ENCODE assay signal across 9 cellular contexts in genomic region chr9:3507395-3508077, GRCh38. TPM values are rescaled to one million over a fixed set of nuclear protein-coding genes. Genes with fewer than 3 reads are reported as not detected.
DNase-seq lines count a peak whose midpoint lies in the region; ATAC-seq and TF ChIP-seq lines count a peak whose summit lies in the region.
"Had no signal": no experiment of that assay in that cellular context is flagged by ENCODE, and none has a peak within 500 bp of the region (broad histone marks: within the 10 kb centered on the region; RNA-seq: fewer than 3 reads in every experiment).

No MANE protein-coding gene starts in this region.

- 71 to 79% methylated on average over 6 of the region's 6 CpGs for WGBS in transverse colon (ENCODE audit: low coverage in 1 of 2), 2 donors

- TF ChIP-seq CTCF in dorsolateral prefrontal cortex (IDR thresholded peaks at IDR 0.05 in 54 of 56, conservative IDR thresholded peaks at IDR 0.05 in 2 of 56; ENCODE audit: low read depth in 1 of 56, partially characterized antibody in 56 of 56) (no peak), transverse colon (IDR thresholded peaks at IDR 0.05) (no peak)

- no peaks in the 10 kb centered on the region for H3K9me3 ChIP-seq in CD8-positive, alpha-beta memory T cell (ENCODE audit: low read length)
- H3K9me3 ChIP-seq in transverse colon: no peaks in the 10 kb centered on the region

- intact Hi-C loops in dorsolateral prefrontal cortex (cut with DNase I) (no loop called here), left colon (cut with DNase I, micrococcal nuclease) (no loop called here), transverse colon (cut with DNase I; ENCODE audit: low total_unique reads) (no loop called here)

- ATAC-seq in GM19438 (IDR thresholded peaks at IDR 0.05; ENCODE audit: low read depth, unreplicated experiment) (peak; percentile 63), HG03460 (IDR thresholded peaks at IDR 0.05; ENCODE audit: unreplicated experiment) (peak; percentile 53), left colon (no peak)

- H3K36me3 Mint-ChIP-seq in CD8-positive, alpha-beta memory T cell: peaks cover 0 to 6% (median 0%) of the 10 kb centered on the region in 3 donors

- no peak for TF ChIP-seq POLR2A in transverse colon (IDR thresholded peaks at IDR 0.05)

- peak overlapping the region in 4 of 8 donors; percentile 8 to 61 (median 20) for H3K27ac Mint-ChIP-seq in CD8-positive, alpha-beta memory T cell
- H3K27ac Mint-ChIP-seq: activated T-helper 2 cell treated with anti-CD3 and anti-CD28 coated beads, Interferon-gamma antibody, Interleukin-2, Interleukin-4, amounts not matched to agents 10 μg/mL and 5 μg/mL and 100 μg/mL, durations not matched to agents 14 hours and 24 hours and 36 hours had no signal

- no peaks in the 10 kb centered on the region for H3K27me3 Mint-ChIP-seq in CD8-positive, alpha-beta memory T cell

- no peak for DNase-seq in CD8-positive, alpha-beta memory T cell
- DNase-seq in dorsolateral prefrontal cortex: no peak
- no peak for DNase-seq in left colon
- DNase-seq in transverse colon: no peak
- no peak for DNase-seq in DMS153 (lab: John Stamatoyannopoulos, UW)
- DNase-seq in UCSD-AML1 (lab: John Stamatoyannopoulos, UW; ENCODE audit: unreplicated experiment): no peak

- peak overlapping the region in 1 of 7 donors; percentile 8 for H3K4me3 Mint-ChIP-seq in CD8-positive, alpha-beta memory T cell

- H3K4me1 ChIP-seq in CD8-positive, alpha-beta memory T cell (ENCODE audit: insufficient read depth, low read length): peaks cover 15% of the 10 kb centered on the region
- peaks cover 0 to 22% (median 4%) of the 10 kb centered on the region in 4 donors for H3K4me1 ChIP-seq in transverse colon

- peak overlapping the region; percentile 53 for H3K27ac ChIP-seq in CD8-positive, alpha-beta memory T cell (ENCODE audit: low read depth, low read length)
- H3K27ac ChIP-seq in dorsolateral prefrontal cortex: peak overlapping the region in 41 of 59 donors; percentile 1 to 76 (median 52)
- H3K27ac ChIP-seq in transverse colon: peak overlapping the region in 2 of 4 donors; percentile 28 to 40

- H3K4me1 Mint-ChIP-seq in CD8-positive, alpha-beta memory T cell: peaks cover 29 to 53% (median 52%) of the 10 kb centered on the region in 3 donors

- H3K9me3 Mint-ChIP-seq in CD8-positive, alpha-beta memory T cell: no peaks in the 10 kb centered on the region
- H3K9me3 Mint-ChIP-seq: activated T-helper 2 cell treated with anti-CD3 and anti-CD28 coated beads, Interferon-gamma antibody, Interleukin-2, Interleukin-4, amounts not matched to agents 10 μg/mL and 5 μg/mL and 100 μg/mL, durations not matched to agents 14 hours and 24 hours and 36 hours had no signal

- H3K4me3 ChIP-seq in CD8-positive, alpha-beta memory T cell (ENCODE audit: low read length): no peak overlapping the region
- H3K4me3 ChIP-seq in dorsolateral prefrontal cortex: peak overlapping the region in 22 of 59 donors; percentile 4 to 45 (median 30)
- H3K4me3 ChIP-seq in transverse colon: no peak overlapping the region

- no peaks in the 10 kb centered on the region for H3K27me3 ChIP-seq in CD8-positive, alpha-beta memory T cell (ENCODE audit: insufficient read depth, low read length, poor library complexity, severe bottlenecking)
- H3K27me3 ChIP-seq in dorsolateral prefrontal cortex (no peaks in the 10 kb centered on the region), transverse colon (no peaks in the 10 kb centered on the region)

- in situ Hi-C loops in transverse colon (cut with MboI; ENCODE audit: low pct_ligation_motif_present in 1 of 4, low pct_unique_long_range_greater_than_20kb in 1 of 4, low sequenced_read_pairs in 3 of 4): no loop called here

- H3K36me3 ChIP-seq in CD8-positive, alpha-beta memory T cell (ENCODE audit: insufficient read depth, low read length): no peaks in the 10 kb centered on the region
- H3K36me3 ChIP-seq in transverse colon: no peaks in the 10 kb centered on the region

- TF ChIP-seq EP300 in transverse colon (IDR thresholded peaks at IDR 0.05; ENCODE audit: low read depth): no peak

- POLR2A ChIA-PET in CD8-positive, alpha-beta memory T cell (lab: Charles Lee): no interaction called here

- CTCF ChIA-PET in CD8-positive, alpha-beta memory T cell (lab: Charles Lee): no interaction called here

RNA-seq across cellular contexts. Expression of gene RFX3, which starts 18.3 kb away (rescaled TPM):
- total RNA-seq in CD8-positive, alpha-beta memory T cell: 10 to 100 TPM; 14.1 to 14.6 TPM
- 5.3 TPM for polyA plus RNA-seq in CD8-positive, alpha-beta memory T cell
- total RNA-seq in dorsolateral prefrontal cortex: 10 to 100 TPM; 34.7 to 99.1 (median 60.1) TPM
- 10 to 100 TPM in 1 of 2 donors, 1 to 10 TPM in 1; 8.4 to 10.6 TPM for total RNA-seq in left colon
- 10 to 100 TPM in 1 of 4 donors, 1 to 10 TPM in 3; 3.5 to 21.9 (median 7.1) TPM for total RNA-seq in transverse colon
